Comparison of ENCODE assay signal across 10 cellular contexts in the genomic region with DNA sequence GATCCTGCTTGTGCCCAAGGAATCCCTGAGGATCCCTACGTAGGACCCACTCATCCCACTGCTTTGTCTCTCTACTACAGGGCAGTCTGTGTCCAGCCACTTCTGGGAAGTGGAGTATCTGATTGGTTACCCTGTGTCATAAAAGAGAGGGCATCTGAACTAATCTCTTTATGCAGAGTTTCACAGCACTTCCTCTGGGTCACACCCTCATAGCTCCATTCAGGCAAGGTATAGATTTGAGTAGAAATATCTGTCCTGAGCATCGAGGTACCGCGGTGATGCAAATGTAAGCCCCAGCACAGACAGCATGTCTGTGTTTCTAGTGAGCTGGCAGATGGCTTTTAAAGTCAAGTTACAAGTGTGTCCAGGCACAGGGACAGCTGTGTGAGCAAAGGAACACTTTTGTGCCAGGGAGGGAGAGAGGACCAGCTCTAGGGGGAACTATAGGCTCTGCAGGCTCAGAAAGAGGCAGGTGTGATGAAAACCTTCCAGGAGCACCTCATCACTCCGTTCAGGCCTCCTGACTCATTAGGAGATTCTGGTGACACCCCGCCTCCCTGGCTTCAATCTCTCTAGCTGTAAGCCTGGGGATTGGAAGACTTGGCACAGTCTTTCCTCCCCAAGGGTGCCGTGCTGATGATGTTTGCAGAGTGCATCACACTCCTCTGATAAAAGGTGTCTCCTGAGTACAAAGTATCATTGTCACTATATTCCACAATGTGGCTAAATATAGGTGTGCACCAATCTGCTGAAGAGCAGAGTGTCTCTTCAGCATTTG.
A peak's percentile ranks its signal among the peaks of the same experiment; 100 is the strongest.
DNase-seq lines count a peak whose midpoint lies in the region; ATAC-seq, FAIRE-seq and TF ChIP-seq lines count a peak whose summit lies in the region.
"Had no signal": no experiment of that assay in that cellular context is flagged by ENCODE, and none has a peak within 500 bp of the region (broad histone marks: within the 10 kb centered on the region; RNA-seq: fewer than 3 reads in every experiment).

No MANE protein-coding gene starts in this region.

- H3K4me3 Mint-ChIP-seq in central memory CD8-positive, alpha-beta T cell, result peak overlapping the region; percentile 88
- peak overlapping the region; percentile 87 to 92 for H3K4me3 Mint-ChIP-seq in stimulated activated naive CD8-positive, alpha-beta T cell treated with anti-CD3 and anti-CD28 coated beads, Interleukin-15, amount 100 ng/mL, for 72 hours

- FAIRE-seq in HepG2 (lab: Jason Lieb, UNC), result no peak
- FAIRE-seq: frontal cortex had no signal

- POLR2A ChIA-PET in HepG2 (lab: Yijun Ruan, JAX), result no interaction called here

- H3K27me3 ChIP-seq in HepG2 (ENCODE audit: control insufficient read depth in 1 of 2, insufficient read depth in 2 of 2, low read length in 2 of 2) (peaks cover 2 to 14% of the 10 kb centered on the region in 2 experiments; a peak in 2 of 5 replicates), right lobe of liver (no peaks in the 10 kb centered on the region), esophagus squamous epithelium (peaks cover 0 to 29% (median 0%) of the 10 kb centered on the region in 4 donors)
- H3K27me3 ChIP-seq: transverse colon had no signal

- BruUV-seq in HepG2 (replicated peaks; lab: Mats Ljungman, UMichigan), result no TSS peak

- TF ChIP-seq CTCF in HepG2 (CRISPR knock-in tag; IDR thresholded peaks at IDR 0.05), result no peak
- no peak for TF ChIP-seq CTCF in right lobe of liver (IDR thresholded peaks at IDR 0.05)
- TF ChIP-seq CTCF in esophagus squamous epithelium (IDR thresholded peaks at IDR 0.05), result no peak

- CTCF ChIA-PET in HepG2 (lab: Yijun Ruan, JAX; ENCODE audit: low intra/inter-chr PET ratio, low total read pairs), result no interaction called here

- intact Hi-C loops in HepG2 (cut with micrococcal nuclease; ENCODE audit: unreplicated experiment), result no loop called here
- intact Hi-C loops in right lobe of liver (cut with DNase I), result loop anchor here in 1 of 2 donors (10.0 kb wide), 1 partner anchor 170 kb away; no protein-coding TSS in a partner anchor
- intact Hi-C loops in esophagus squamous epithelium (cut with DNase I), result no loop called here

- H3K9me3 ChIP-seq in HepG2 (ENCODE audit: low read length) (no peaks in the 10 kb centered on the region), right lobe of liver (no peaks in the 10 kb centered on the region), esophagus squamous epithelium (no peaks in the 10 kb centered on the region)
- H3K9me3 ChIP-seq: transverse colon had no signal

- H2AFZ ChIP-seq in HepG2 (ENCODE audit: low read length), result no peak overlapping the region

- H3K4me1 Mint-ChIP-seq in central memory CD8-positive, alpha-beta T cell, result peaks cover 49% of the 10 kb centered on the region
- peaks cover 40% of the 10 kb centered on the region for H3K4me1 Mint-ChIP-seq in stimulated activated naive CD8-positive, alpha-beta T cell treated with anti-CD3 and anti-CD28 coated beads, Interleukin-15, amount 100 ng/mL, for 72 hours

- no peaks in the 10 kb centered on the region for H4K20me1 ChIP-seq in HepG2 (ENCODE audit: insufficient read depth, low read length)

- TF ChIP-seq POLR2A in HepG2 (IDR thresholded peaks at IDR 0.05; ENCODE audit: insufficient read depth in 1 of 2, low read depth in 2 of 2, low read length in 2 of 2), result no peak
- TF ChIP-seq POLR2A in right lobe of liver (IDR thresholded peaks at IDR 0.05), result no peak
- TF ChIP-seq POLR2A in esophagus squamous epithelium (IDR thresholded peaks at IDR 0.05), result no peak

- H3K27ac ChIP-seq in HepG2 (ENCODE audit: extremely low read length, insufficient read depth, low read length) (no peak overlapping the region), right lobe of liver (no peak overlapping the region), esophagus squamous epithelium (no peak overlapping the region)

- TF ChIP-seq RAD21 in HepG2 (CRISPR knock-in tag; IDR thresholded peaks at IDR 0.05), result no peak

- H3K36me3 Mint-ChIP-seq in central memory CD8-positive, alpha-beta T cell (ENCODE audit: insufficient read depth), result peaks cover 3% of the 10 kb centered on the region

- TF ChIP-seq EP300 in HepG2 (IDR thresholded peaks at IDR 0.05; ENCODE audit: low read depth in 2 of 2, low read length in 2 of 2) (no peak), HepG2 (CRISPR knock-in tag; IDR thresholded peaks at IDR 0.05; ENCODE audit: borderline replicate concordance) (no peak)

- H3K4me1 ChIP-seq in HepG2 (ENCODE audit: insufficient read depth, low read length) (no peaks in the 10 kb centered on the region), right lobe of liver (peaks cover 0 to 9% (median 0%) of the 10 kb centered on the region in 4 donors), esophagus squamous epithelium (peaks cover 0 to 5% (median 0%) of the 10 kb centered on the region in 3 donors)

- DNase-seq in HepG2 (ENCODE audit: low spot score) (no peak), right lobe of liver (no peak), NCI-H524 (lab: John Stamatoyannopoulos, UW) (peak; percentile 73 to 90), esophagus squamous epithelium (lab: John Stamatoyannopoulos, UW) (no peak), NOMO-1 (lab: John Stamatoyannopoulos, UW; ENCODE audit: unreplicated experiment in 2 of 2) (no peak), islet precursor cell (no peak)
- DNase-seq in central memory CD8-positive, alpha-beta T cell (ENCODE audit: low spot score in 2 of 2), result no peak
- DNase-seq in stimulated activated naive CD8-positive, alpha-beta T cell treated with anti-CD3 and anti-CD28 coated beads, Interleukin-15, amount 100 ng/mL, for 72 hours, result no peak

- ATAC-seq in HepG2 (peak; percentile 31; the same call in 1 of the 3 replicates), right lobe of liver (no peak)
- ATAC-seq in central memory CD8-positive, alpha-beta T cell (replicated peaks; ENCODE audit: extremely low read depth, poor library complexity, severe bottlenecking), result no peak
- ATAC-seq in stimulated activated naive CD8-positive, alpha-beta T cell treated with anti-CD3 and anti-CD28 coated beads, Interleukin-15, amount 100 ng/mL, for 72 hours, result no peak

- H3K9me3 Mint-ChIP-seq in central memory CD8-positive, alpha-beta T cell, result no peaks in the 10 kb centered on the region
- no peaks in the 10 kb centered on the region for H3K9me3 Mint-ChIP-seq in stimulated activated naive CD8-positive, alpha-beta T cell treated with anti-CD3 and anti-CD28 coated beads, Interleukin-15, amount 100 ng/mL, for 72 hours

- no peak overlapping the region for H3K4me2 ChIP-seq in HepG2 (ENCODE audit: low read depth, low read length)

- WGBS in HepG2 (ENCODE audit: low lambda C conversion rate), result 50% methylated on average over 7 of the region's 7 CpGs
- WGBS in right lobe of liver (ENCODE audit: insufficient coverage, low coverage, low lambda C conversion rate, missing lambda C conversion rate), result 81% methylated on average over 4 of the region's 7 CpGs
- WGBS in esophagus squamous epithelium, 2 donors, result 57 to 66% methylated on average over 6 of the region's 7 CpGs

- no peaks in the 10 kb centered on the region for H3K79me2 ChIP-seq in HepG2 (ENCODE audit: insufficient read depth, low read length)

- H3K36me3 ChIP-seq in HepG2 (replicated peaks in 1 of 2; ENCODE audit: control insufficient read depth in 1 of 2, insufficient read depth in 2 of 2, low read length in 2 of 2) (no peaks in the 10 kb centered on the region), right lobe of liver (no peaks in the 10 kb centered on the region), esophagus squamous epithelium (no peaks in the 10 kb centered on the region)
- H3K36me3 ChIP-seq: transverse colon had no signal

- in situ Hi-C loops in HepG2 (cut with HindIII; ENCODE audit: extremely low pct_ligation_motif_present, low pct_unique_long_range_greater_than_20kb), result no loop called here

- H3K27ac Mint-ChIP-seq in central memory CD8-positive, alpha-beta T cell (ENCODE audit: low read depth), result peak overlapping the region; percentile 94
- H3K27ac Mint-ChIP-seq in stimulated activated naive CD8-positive, alpha-beta T cell treated with anti-CD3 and anti-CD28 coated beads, Interleukin-15, amount 100 ng/mL, for 72 hours, result no peak overlapping the region

- no peaks in the 10 kb centered on the region for H3K27me3 Mint-ChIP-seq in central memory CD8-positive, alpha-beta T cell
- H3K27me3 Mint-ChIP-seq in stimulated activated naive CD8-positive, alpha-beta T cell treated with anti-CD3 and anti-CD28 coated beads, Interleukin-15, amount 100 ng/mL, for 72 hours, result no peaks in the 10 kb centered on the region

- H3K4me3 ChIP-seq in HepG2 (replicated peaks in 1 of 3; ENCODE audit: insufficient read depth in 1 of 3, low read depth in 2 of 3, low read length in 3 of 3) (no peak overlapping the region), right lobe of liver (no peak overlapping the region), esophagus squamous epithelium (no peak overlapping the region)
- H3K4me3 ChIP-seq: transverse colon had no signal

- no peak overlapping the region for H3K9ac ChIP-seq in HepG2 (ENCODE audit: insufficient read depth, low read depth, low read length)

TF ChIP-seq in HepG2, 621 proteins besides CTCF, POLR2A, EP300 and RAD21 (continues in another document):
- TF ChIP-seq FOSL2 (CRISPR knock-in tag; IDR thresholded peaks at IDR 0.05) (no peak), ZZZ3 (CRISPR knock-in tag; IDR thresholded peaks at IDR 0.05; ENCODE audit: borderline replicate concordance) (no peak), REPIN1 (CRISPR knock-in tag; IDR thresholded peaks at IDR 0.05; ENCODE audit: borderline replicate concordance, low read depth) (no peak), BRCA1 (CRISPR knock-in tag; IDR thresholded peaks at IDR 0.05) (no peak), RFX1 (IDR thresholded peaks at IDR 0.05) (no peak), CREB1 (IDR thresholded peaks at IDR 0.05) (no peak), CREB1 (CRISPR knock-in tag; IDR thresholded peaks at IDR 0.05) (no peak), KDM6A (CRISPR knock-in tag; IDR thresholded peaks at IDR 0.05; ENCODE audit: low read depth) (no peak), PHB2 (IDR thresholded peaks at IDR 0.05; ENCODE audit: partially characterized antibody) (no peak), ZNF17 (CRISPR knock-in tag; IDR thresholded peaks at IDR 0.05) (no peak)
- TF ChIP-seq, protein P1, sequence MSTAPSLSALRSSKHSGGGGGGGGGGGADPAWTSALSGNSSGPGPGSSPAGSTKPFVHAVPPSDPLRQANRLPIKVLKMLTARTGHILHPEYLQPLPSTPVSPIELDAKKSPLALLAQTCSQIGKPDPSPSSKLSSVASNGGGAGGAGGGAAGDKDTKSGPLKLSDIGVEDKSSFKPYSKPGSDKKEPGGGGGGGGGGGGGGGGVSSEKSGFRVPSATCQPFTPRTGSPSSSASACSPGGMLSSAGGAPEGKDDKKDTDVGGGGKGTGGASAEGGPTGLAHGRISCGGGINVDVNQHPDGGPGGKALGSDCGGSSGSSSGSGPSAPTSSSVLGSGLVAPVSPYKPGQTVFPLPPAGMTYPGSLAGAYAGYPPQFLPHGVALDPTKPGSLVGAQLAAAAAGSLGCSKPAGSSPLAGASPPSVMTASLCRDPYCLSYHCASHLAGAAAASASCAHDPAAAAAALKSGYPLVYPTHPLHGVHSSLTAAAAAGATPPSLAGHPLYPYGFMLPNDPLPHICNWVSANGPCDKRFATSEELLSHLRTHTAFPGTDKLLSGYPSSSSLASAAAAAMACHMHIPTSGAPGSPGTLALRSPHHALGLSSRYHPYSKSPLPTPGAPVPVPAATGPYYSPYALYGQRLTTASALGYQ (CRISPR knock-in tag; IDR thresholded peaks at IDR 0.05), result no peak

Comparison
In these comparisons a context has a peak if more than half of its experiments do, and no peak if none do; other contexts are left out.
1. DNase-seq: peak in NCI-H524 (2 of 2); none in HepG2 (single experiment), right lobe of liver (0 of 3), central memory CD8-positive, alpha-beta T cell (0 of 2), stimulated activated naive CD8-positive, alpha-beta T cell treated with anti-CD3 and anti-CD28 coated beads, Interleukin-15, amount 100 ng/mL, for 72 hours (0 of 2), esophagus squamous epithelium (single experiment), NOMO-1 (0 of 2) and islet precursor cell (single experiment).